14 cellular contexts compared by ENCODE assay signal in the genomic region with DNA sequence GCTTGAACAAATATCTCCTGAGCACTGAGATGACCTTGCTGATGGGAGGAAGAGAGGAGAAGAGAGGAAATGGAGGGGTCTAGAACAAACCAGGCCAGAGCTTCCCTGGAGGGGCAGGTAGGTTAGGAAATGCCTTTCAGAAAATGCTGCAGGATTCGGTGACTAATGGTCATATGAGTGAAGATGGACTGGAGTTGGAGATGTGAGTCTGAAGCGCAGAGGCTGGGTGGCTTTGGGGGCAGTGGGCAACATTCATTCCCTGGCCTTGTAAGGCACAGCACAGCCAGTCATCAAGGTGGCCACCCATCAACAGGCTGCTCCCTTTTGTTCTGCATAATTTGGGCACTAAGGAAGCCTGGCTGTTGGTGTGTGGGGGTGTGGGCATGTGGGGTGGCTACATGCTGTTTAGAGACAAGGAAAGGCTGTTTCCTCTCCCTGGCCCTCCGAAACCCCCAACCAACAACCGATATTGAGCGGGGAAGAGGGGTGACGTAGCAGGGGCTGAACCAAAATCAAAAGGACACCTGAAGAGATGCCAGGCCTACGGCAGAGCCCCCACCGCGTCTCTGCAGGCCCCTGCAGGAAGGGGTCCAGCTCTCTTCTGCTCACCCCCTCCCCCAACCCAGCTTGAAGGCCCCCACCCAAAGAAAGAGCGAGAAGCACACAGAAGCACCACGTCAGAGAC. TPM values are rescaled to one million over a fixed set of nuclear protein-coding genes. Genes with fewer than 3 reads are reported as not detected.
DNase-seq lines count a peak whose midpoint lies in the region; ATAC-seq and TF ChIP-seq lines count a peak whose summit lies in the region.
"Had no signal": no experiment of that assay in that cellular context is flagged by ENCODE, and none has a peak within 500 bp of the region (broad histone marks: within the 10 kb centered on the region; RNA-seq: fewer than 3 reads in every experiment).

No MANE protein-coding gene starts in this region.

- CTCF ChIA-PET in activated CD8-positive, alpha-beta memory T cell treated with anti-CD3 and anti-CD28 coated beads, Interleukin-2, amount 10 ng/mL, durations not matched to agents 7 days and 5 days (lab: Charles Lee): interaction anchor here (2.6 to 6.4 kb wide), 2 partner anchors 19 to 42 kb away, joined by 9 to 65 read pairs; a partner anchor contains a TSS

- no peak overlapping the region for H3K27ac Mint-ChIP-seq in activated T-helper 17 cell treated with anti-CD3 and anti-CD28 coated beads, Interleukin-2, amount 50 U/mL, for 72 hours
- no peak overlapping the region for H3K27ac Mint-ChIP-seq in activated CD8-positive, alpha-beta memory T cell treated with anti-CD3 and anti-CD28 coated beads, Interleukin-2, amount 10 ng/mL, durations not matched to agents 7 days and 5 days

- H3K36me3 ChIP-seq in heart right ventricle: no peaks in the 10 kb centered on the region
- no peaks in the 10 kb centered on the region for H3K36me3 ChIP-seq in testis (ENCODE audit: low read depth, missing control alignments)
- H3K36me3 ChIP-seq: BE2C had no signal

- H3K27me3 Mint-ChIP-seq in activated T-helper 17 cell treated with anti-CD3 and anti-CD28 coated beads, Interleukin-2, amount 50 U/mL, for 72 hours: peaks cover 61% of the 10 kb centered on the region
- peaks cover 55% of the 10 kb centered on the region for H3K27me3 Mint-ChIP-seq in activated CD8-positive, alpha-beta memory T cell treated with anti-CD3 and anti-CD28 coated beads, Interleukin-2, amount 10 ng/mL, durations not matched to agents 7 days and 5 days

- H3K4me3 ChIP-seq in heart right ventricle: peak overlapping the region in 6 of 10 donors; percentile 61 to 68 (median 64)
- peak overlapping the region; percentile 36 for H3K4me3 ChIP-seq in iPS-18c (ENCODE audit: insufficient read depth, low read depth, low read length)
- H3K4me3 ChIP-seq in testis: peak overlapping the region; percentile 64 to 95

- H3K4me3 Mint-ChIP-seq in activated T-helper 17 cell treated with anti-CD3 and anti-CD28 coated beads, Interleukin-2, amount 50 U/mL, for 72 hours: peak overlapping the region; percentile 64
- H3K4me3 Mint-ChIP-seq in activated CD8-positive, alpha-beta memory T cell treated with anti-CD3 and anti-CD28 coated beads, Interleukin-2, amount 10 ng/mL, durations not matched to agents 7 days and 5 days: no peak overlapping the region

- no peak overlapping the region for H3K27ac ChIP-seq in heart right ventricle
- peak overlapping the region in 1 of 2 donors; percentile 72 for H3K27ac ChIP-seq in testis

- ATAC-seq in heart right ventricle (no peak), Right ventricle myocardium inferior (no peak), GM18868 (IDR thresholded peaks at IDR 0.05; ENCODE audit: unreplicated experiment) (no peak)
- ATAC-seq in activated T-helper 17 cell treated with anti-CD3 and anti-CD28 coated beads, Interleukin-2, amount 50 U/mL, for 72 hours (replicated peaks): no peak
- no peak for ATAC-seq in activated CD8-positive, alpha-beta memory T cell treated with anti-CD3 and anti-CD28 coated beads, Interleukin-2, amount 10 ng/mL, durations not matched to agents 7 days and 5 days

- peaks cover 15% of the 10 kb centered on the region for H3K4me1 Mint-ChIP-seq in activated T-helper 17 cell treated with anti-CD3 and anti-CD28 coated beads, Interleukin-2, amount 50 U/mL, for 72 hours
- peaks cover 22% of the 10 kb centered on the region for H3K4me1 Mint-ChIP-seq in activated CD8-positive, alpha-beta memory T cell treated with anti-CD3 and anti-CD28 coated beads, Interleukin-2, amount 10 ng/mL, durations not matched to agents 7 days and 5 days

- no peak for TF ChIP-seq POLR2A in testis (IDR thresholded peaks at IDR 0.05)

- H3K9me3 ChIP-seq in heart right ventricle (no peaks in the 10 kb centered on the region), iPS-18c (ENCODE audit: control insufficient read depth, insufficient read depth, low read length) (no peaks in the 10 kb centered on the region), testis (no peaks in the 10 kb centered on the region)

- TF ChIP-seq CTCF in heart right ventricle (IDR thresholded peaks at IDR 0.05) (no peak), testis (IDR thresholded peaks at IDR 0.05) (no peak)

- H3K4me1 ChIP-seq in heart right ventricle (peaks cover 0 to 40% (median 34%) of the 10 kb centered on the region in 9 donors), testis (peaks cover 22% of the 10 kb centered on the region)

- no peaks in the 10 kb centered on the region for H3K9me3 Mint-ChIP-seq in activated T-helper 17 cell treated with anti-CD3 and anti-CD28 coated beads, Interleukin-2, amount 50 U/mL, for 72 hours
- no peaks in the 10 kb centered on the region for H3K9me3 Mint-ChIP-seq in activated CD8-positive, alpha-beta memory T cell treated with anti-CD3 and anti-CD28 coated beads, Interleukin-2, amount 10 ng/mL, durations not matched to agents 7 days and 5 days (ENCODE audit: low read depth)

- H3K36me3 Mint-ChIP-seq in activated T-helper 17 cell treated with anti-CD3 and anti-CD28 coated beads, Interleukin-2, amount 50 U/mL, for 72 hours (ENCODE audit: low read depth): peaks cover 7% of the 10 kb centered on the region
- no peaks in the 10 kb centered on the region for H3K36me3 Mint-ChIP-seq in activated CD8-positive, alpha-beta memory T cell treated with anti-CD3 and anti-CD28 coated beads, Interleukin-2, amount 10 ng/mL, durations not matched to agents 7 days and 5 days

- DNase-seq in heart right ventricle (no peak), Right ventricle myocardium inferior (ENCODE audit: missing footprints) (no peak), testis (no peak), midbrain (lab: John Stamatoyannopoulos, UW) (no peak)
- no peak for DNase-seq in activated CD8-positive, alpha-beta memory T cell treated with anti-CD3 and anti-CD28 coated beads, Interleukin-2, amount 10 ng/mL, durations not matched to agents 7 days and 5 days
- DNase-seq: BE2C; head of caudate nucleus; IMR-90; NCI-H2029; stimulated activated naive CD4-positive, alpha-beta T cell treated with Interleukin-2 at 50 U/mL for 16 hours; T-helper 9 cell had no signal

- WGBS in heart right ventricle, 2 donors: 42 to 45% methylated on average over 11 of the region's 11 CpGs
- WGBS in testis, 2 donors: 26 to 40% methylated on average over 11 of the region's 11 CpGs

- H3K27me3 ChIP-seq in heart right ventricle (peaks cover 0 to 92% (median 84%) of the 10 kb centered on the region in 7 donors), testis (no peaks in the 10 kb centered on the region)

- intact Hi-C loops in heart right ventricle (cut with DNase I): loop anchor here in 2 of 10 donors (5.0 to 10.0 kb wide), 2 partner anchors 46 to 307 kb away; a partner anchor contains a TSS
- intact Hi-C loops in Right ventricle myocardium inferior (cut with DNase I): loop anchor here (5.0 kb wide), 1 partner anchor 41 kb away; no protein-coding TSS in a partner anchor
- intact Hi-C loops in testis (cut with DNase I; ENCODE audit: low total_unique reads): no loop called here

RNA-seq across cellular contexts. Expression of a gene that starts 1.5 kb away (rescaled TPM):
- 10 to 100 TPM in 7 of 10 donors, 1 to 10 TPM in 3; 6.0 to 35.8 (median 10.6) TPM for total RNA-seq in heart right ventricle
- polyA plus RNA-seq in heart right ventricle: 1 to 10 TPM; 4.3 to 7.4 TPM
- total RNA-seq in Right ventricle myocardium inferior: 10.1 TPM
- under 1 TPM in 1 of 2 donors, not detected in 1; 0.50 TPM for total RNA-seq in activated T-helper 17 cell treated with anti-CD3 and anti-CD28 coated beads, Interleukin-2, amount 50 U/mL, for 72 hours
- 100 to 1,000 TPM; 130 to 160 TPM for total RNA-seq in testis
- polyA plus RNA-seq in testis (ENCODE audit: insufficient read depth, low read depth, low replicate concordance): 111 TPM
- under 1 TPM; 0.38 to 0.47 TPM for total RNA-seq in activated CD8-positive, alpha-beta memory T cell treated with anti-CD3 and anti-CD28 coated beads, Interleukin-2, amount 10 ng/mL, durations not matched to agents 7 days and 5 days
- total RNA-seq: IMR-90 had no signal

RNA-seq across cellular contexts. Expression of a gene that starts 13.8 kb away (rescaled TPM):
- total RNA-seq in heart right ventricle: 1 to 10 TPM in 9 of 10 donors, under 1 TPM in 1; 0.94 to 6.0 (median 1.6) TPM
- 1 to 10 TPM in 1 of 2 donors, under 1 TPM in 1; 0.19 to 3.7 TPM for polyA plus RNA-seq in heart right ventricle
- total RNA-seq in Right ventricle myocardium inferior: 1.9 TPM
- total RNA-seq in activated T-helper 17 cell treated with anti-CD3 and anti-CD28 coated beads, Interleukin-2, amount 50 U/mL, for 72 hours: not detected
- total RNA-seq in testis: 10 to 100 TPM; 37.4 to 57.9 TPM
- 65.0 TPM for polyA plus RNA-seq in testis (ENCODE audit: insufficient read depth, low read depth, low replicate concordance)
- not detected for total RNA-seq in activated CD8-positive, alpha-beta memory T cell treated with anti-CD3 and anti-CD28 coated beads, Interleukin-2, amount 10 ng/mL, durations not matched to agents 7 days and 5 days
- total RNA-seq: IMR-90 had no signal
- polyA plus RNA-seq: IMR-90 had no signal

RNA-seq across cellular contexts. Expression of a gene that starts 20.8 kb away (rescaled TPM):
- 100 to 1,000 TPM; 204 to 303 (median 249) TPM for total RNA-seq in heart right ventricle
- 100 to 1,000 TPM; 131 to 568 TPM for polyA plus RNA-seq in heart right ventricle
- total RNA-seq in Right ventricle myocardium inferior: 282 TPM
- under 1 TPM in 1 of 2 donors, not detected in 1; 0.13 TPM for total RNA-seq in activated T-helper 17 cell treated with anti-CD3 and anti-CD28 coated beads, Interleukin-2, amount 50 U/mL, for 72 hours
- total RNA-seq in testis: 10 to 100 TPM; 38.5 to 46.8 TPM
- 28.3 TPM for polyA plus RNA-seq in testis (ENCODE audit: insufficient read depth, low read depth, low replicate concordance)
- under 1 TPM in 1 of 2 experiments, not detected in 1; 0.28 TPM for total RNA-seq in activated CD8-positive, alpha-beta memory T cell treated with anti-CD3 and anti-CD28 coated beads, Interleukin-2, amount 10 ng/mL, durations not matched to agents 7 days and 5 days
- total RNA-seq: IMR-90 had no signal

RNA-seq across cellular contexts. Expression of a gene that starts 44.2 kb away (rescaled TPM):
- 10 to 100 TPM in 1 of 10 donors, 1 to 10 TPM in 9; 6.1 to 10.6 (median 7.2) TPM for total RNA-seq in heart right ventricle
- polyA plus RNA-seq in heart right ventricle: 1 to 10 TPM; 8.3 to 8.6 TPM
- total RNA-seq in Right ventricle myocardium inferior: 9.4 TPM
- 100 to 1,000 TPM in 1 of 2 donors, 10 to 100 TPM in 1; 54.0 to 106 TPM for total RNA-seq in activated T-helper 17 cell treated with anti-CD3 and anti-CD28 coated beads, Interleukin-2, amount 50 U/mL, for 72 hours
- total RNA-seq in testis: 10 to 100 TPM; 62.5 to 66.9 TPM
- polyA plus RNA-seq in testis (ENCODE audit: insufficient read depth, low read depth, low replicate concordance): 40.0 TPM
- total RNA-seq in activated CD8-positive, alpha-beta memory T cell treated with anti-CD3 and anti-CD28 coated beads, Interleukin-2, amount 10 ng/mL, durations not matched to agents 7 days and 5 days: 10 to 100 TPM; 78.6 to 99.5 TPM

RNA-seq across cellular contexts. Expression of a gene that starts 46.9 kb away (rescaled TPM):
- total RNA-seq in heart right ventricle (1 to 10 TPM in 5 of 10 donors, under 1 TPM in 4, not detected in 1; 0.51 to 2.0 (median 1.1) TPM), Right ventricle myocardium inferior (0.84 TPM), testis (10 to 100 TPM; 16.2 to 18.8 TPM)
- polyA plus RNA-seq in heart right ventricle (1 to 10 TPM; 3.3 to 4.1 TPM), testis (ENCODE audit: insufficient read depth, low read depth, low replicate concordance) (0.75 TPM)
- total RNA-seq in activated T-helper 17 cell treated with anti-CD3 and anti-CD28 coated beads, Interleukin-2, amount 50 U/mL, for 72 hours: 1 to 10 TPM; 1.7 to 2.4 TPM
- total RNA-seq in activated CD8-positive, alpha-beta memory T cell treated with anti-CD3 and anti-CD28 coated beads, Interleukin-2, amount 10 ng/mL, durations not matched to agents 7 days and 5 days: 1 to 10 TPM; 1.1 to 2.6 TPM
- total RNA-seq: IMR-90 had no signal

Comparison
In these comparisons a context has a peak if more than half of its experiments do, and no peak if none do; other contexts are left out.
1. RNA of a gene that starts 13.8 kb away (total RNA-seq): 37.4 to 57.9 TPM in testis; 1.9 TPM in Right ventricle myocardium inferior (single experiment), 0.94 to 6.0 TPM in heart right ventricle, not detected in activated T-helper 17 cell treated with anti-CD3 and anti-CD28 coated beads, Interleukin-2, amount 50 U/mL, for 72 hours and not detected in activated CD8-positive, alpha-beta memory T cell treated with anti-CD3 and anti-CD28 coated beads, Interleukin-2, amount 10 ng/mL, durations not matched to agents 7 days and 5 days; every median in the first group is over 4 times any median in the second.
2. RNA of a gene that starts 20.8 kb away (total RNA-seq): 282 TPM in Right ventricle myocardium inferior (single experiment), 204 to 303 TPM in heart right ventricle and 38.5 to 46.8 TPM in testis; 0.28 TPM in activated CD8-positive, alpha-beta memory T cell treated with anti-CD3 and anti-CD28 coated beads, Interleukin-2, amount 10 ng/mL, durations not matched to agents 7 days and 5 days and 0.13 TPM in activated T-helper 17 cell treated with anti-CD3 and anti-CD28 coated beads, Interleukin-2, amount 50 U/mL, for 72 hours; every median in the first group is over 10 times any median in the second.
3. Peak in every context shown above with its lines, with median percentiles within 50 percentile points of each other: H3K4me3 ChIP-seq.